ENCODE assay signal across 10 cellular contexts in the genomic region with DNA sequence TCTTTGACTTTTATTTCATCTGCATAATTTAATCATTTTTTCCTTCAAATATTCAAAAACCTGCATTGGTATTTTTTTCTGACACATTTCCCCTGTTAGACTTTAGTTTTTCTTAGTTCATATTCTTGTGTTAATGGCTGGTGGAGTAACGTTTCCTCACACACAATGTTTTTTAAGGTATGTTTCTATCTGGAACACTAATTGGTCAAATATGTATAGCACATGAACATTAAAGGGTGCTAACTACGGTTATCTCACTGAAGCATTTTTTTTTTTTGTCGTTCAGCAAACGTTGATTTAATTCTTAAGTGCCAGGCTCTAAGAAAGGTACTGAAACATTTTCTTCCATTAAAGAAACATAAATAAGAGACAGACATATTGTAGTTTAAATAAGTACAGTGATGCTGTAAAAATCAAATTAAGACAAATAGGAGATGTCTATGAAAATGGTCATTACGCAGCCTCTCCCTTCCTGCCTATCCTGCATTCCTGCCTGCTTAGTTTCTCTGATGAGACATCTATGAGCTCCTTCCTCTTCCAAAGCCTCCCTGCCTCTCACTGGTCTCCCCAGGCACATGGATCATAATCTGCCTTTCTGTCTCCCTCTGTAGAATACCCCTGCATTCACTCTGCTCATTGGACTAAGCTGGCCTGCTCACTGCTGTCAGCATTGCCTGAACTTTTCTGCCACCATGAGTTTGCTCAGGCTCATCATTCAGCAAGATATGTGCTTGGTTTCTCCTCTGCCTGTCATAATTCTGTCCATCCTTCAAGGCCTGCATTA.
DNase-seq lines count a peak whose midpoint lies in the region.
"Had no signal": no experiment of that assay in that cellular context is flagged by ENCODE, and none has a peak within 500 bp of the region (broad histone marks: within the 10 kb centered on the region; RNA-seq: fewer than 3 reads in every experiment).

No MANE protein-coding gene starts in this region.

- in situ Hi-C loops in KBM-7 (cut with MboI; ENCODE audit: low pct_unique_long_range_greater_than_20kb, low sequenced_read_pairs), result no loop called here

- peak; percentile 23 for DNase-seq in ELF-1 (ENCODE audit: low read depth, low spot score)
- DNase-seq in NCI-H146 treated with DMSO at 0.1 percent for 48 hours (lab: John Stamatoyannopoulos, UW; ENCODE audit: unreplicated experiment), result peak; percentile 61
- peak; percentile 59 for DNase-seq in dedifferentiated amniotic fluid mesenchymal stem cell (ENCODE audit: extremely low spot score)
- DNase-seq in myocyte (ENCODE audit: low read depth), result peak; percentile 20
- no peak for DNase-seq in HuH-7 (ENCODE audit: low spot score)
- DNase-seq in T-helper 1 cell, result no peak
- no peak for DNase-seq in activated CD4-positive, CD25-positive, alpha-beta regulatory T cell treated with anti-CD3 and anti-CD28 coated beads, Interleukin-2, amount 50 U/mL, for 72 hours
- DNase-seq in KBM-7, result no peak
- DNase-seq: immature natural killer cell, NCI-H446 treated with DMSO at 0.1 percent for 48 hours had no signal

Comparison
In these comparisons a context has a peak if more than half of its experiments do, and no peak if none do; other contexts are left out.
1. DNase-seq: peak in ELF-1 (single experiment), NCI-H146 treated with DMSO at 0.1 percent for 48 hours (single experiment), dedifferentiated amniotic fluid mesenchymal stem cell (single experiment) and myocyte (single experiment); none in HuH-7 (single experiment), T-helper 1 cell (0 of 5), activated CD4-positive, CD25-positive, alpha-beta regulatory T cell treated with anti-CD3 and anti-CD28 coated beads, Interleukin-2, amount 50 U/mL, for 72 hours (single experiment) and KBM-7 (single experiment).